ENCODE assay signal across 8 cellular contexts in the genomic region with DNA sequence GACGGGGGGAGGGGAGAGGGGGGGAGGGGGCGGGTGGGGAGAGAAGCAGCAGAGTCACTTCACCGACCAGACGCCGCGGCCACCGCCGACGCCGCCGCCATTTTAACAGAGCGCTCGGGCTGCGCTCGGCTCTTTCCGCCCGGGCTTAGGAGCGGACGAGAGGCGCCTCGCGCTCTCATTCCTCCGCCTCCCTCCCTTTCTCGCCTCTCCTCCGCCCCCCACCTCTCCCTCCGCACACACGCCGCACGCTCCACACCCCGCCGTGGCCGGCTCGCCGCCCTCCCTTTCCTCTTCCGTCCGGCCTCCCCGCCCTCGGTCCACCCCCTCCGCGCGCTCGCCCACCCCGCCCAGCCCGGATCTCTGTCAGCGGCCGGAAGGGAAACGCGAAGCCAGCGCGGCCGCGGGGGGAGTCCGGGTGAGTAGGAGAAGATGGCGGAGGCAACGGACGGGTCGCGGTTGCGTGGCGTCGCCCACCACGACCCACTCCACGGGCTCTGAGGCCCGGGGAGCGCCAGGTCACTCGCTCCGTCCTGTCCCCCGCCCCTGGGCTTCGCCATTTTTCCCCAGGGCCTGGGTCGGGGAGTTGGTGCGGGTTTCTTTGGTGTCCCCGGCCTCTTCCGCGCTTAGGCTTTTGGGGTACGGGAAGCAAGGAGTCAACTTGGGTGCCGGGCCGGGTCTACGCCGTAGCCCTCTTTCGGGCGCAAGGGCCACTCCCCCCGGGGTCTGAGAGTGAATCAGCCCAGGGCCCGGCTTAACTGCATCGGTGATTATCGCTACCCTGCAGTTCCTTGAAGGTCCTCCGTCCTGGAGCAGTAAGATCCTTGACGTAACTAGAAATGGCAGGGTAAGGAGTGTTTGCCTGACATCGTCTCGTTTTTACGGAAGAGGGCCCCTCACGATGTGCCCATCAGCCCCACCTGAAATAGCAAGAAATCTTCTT. TPM values are rescaled to one million over a fixed set of nuclear protein-coding genes. Genes with fewer than 3 reads are reported as not detected.
A peak's percentile ranks its signal among the peaks of the same experiment; 100 is the strongest.
DNase-seq lines count a peak whose midpoint lies in the region; ATAC-seq and TF ChIP-seq lines count a peak whose summit lies in the region.

A gene with protein sequence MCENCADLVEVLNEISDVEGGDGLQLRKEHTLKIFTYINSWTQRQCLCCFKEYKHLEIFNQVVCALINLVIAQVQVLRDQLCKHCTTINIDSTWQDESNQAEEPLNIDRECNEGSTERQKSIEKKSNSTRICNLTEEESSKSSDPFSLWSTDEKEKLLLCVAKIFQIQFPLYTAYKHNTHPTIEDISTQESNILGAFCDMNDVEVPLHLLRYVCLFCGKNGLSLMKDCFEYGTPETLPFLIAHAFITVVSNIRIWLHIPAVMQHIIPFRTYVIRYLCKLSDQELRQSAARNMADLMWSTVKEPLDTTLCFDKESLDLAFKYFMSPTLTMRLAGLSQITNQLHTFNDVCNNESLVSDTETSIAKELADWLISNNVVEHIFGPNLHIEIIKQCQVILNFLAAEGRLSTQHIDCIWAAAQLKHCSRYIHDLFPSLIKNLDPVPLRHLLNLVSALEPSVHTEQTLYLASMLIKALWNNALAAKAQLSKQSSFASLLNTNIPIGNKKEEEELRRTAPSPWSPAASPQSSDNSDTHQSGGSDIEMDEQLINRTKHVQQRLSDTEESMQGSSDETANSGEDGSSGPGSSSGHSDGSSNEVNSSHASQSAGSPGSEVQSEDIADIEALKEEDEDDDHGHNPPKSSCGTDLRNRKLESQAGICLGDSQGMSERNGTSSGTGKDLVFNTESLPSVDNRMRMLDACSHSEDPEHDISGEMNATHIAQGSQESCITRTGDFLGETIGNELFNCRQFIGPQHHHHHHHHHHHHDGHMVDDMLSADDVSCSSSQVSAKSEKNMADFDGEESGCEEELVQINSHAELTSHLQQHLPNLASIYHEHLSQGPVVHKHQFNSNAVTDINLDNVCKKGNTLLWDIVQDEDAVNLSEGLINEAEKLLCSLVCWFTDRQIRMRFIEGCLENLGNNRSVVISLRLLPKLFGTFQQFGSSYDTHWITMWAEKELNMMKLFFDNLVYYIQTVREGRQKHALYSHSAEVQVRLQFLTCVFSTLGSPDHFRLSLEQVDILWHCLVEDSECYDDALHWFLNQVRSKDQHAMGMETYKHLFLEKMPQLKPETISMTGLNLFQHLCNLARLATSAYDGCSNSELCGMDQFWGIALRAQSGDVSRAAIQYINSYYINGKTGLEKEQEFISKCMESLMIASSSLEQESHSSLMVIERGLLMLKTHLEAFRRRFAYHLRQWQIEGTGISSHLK (N-terminal part only) (minus strand): TSS at position 123 of the 940 bp plus-strand sequence. CDS start 395 bp downstream, outside the sequence.

- H3K4me1 Mint-ChIP-seq in dendritic cell treated with granulocyte-macrophage colony-stimulating factor and Interleukin-4, amounts not matched to agents 40 ng/mL and 50 ng/mL, for 4 days (ENCODE audit: low read depth): peaks cover 20% of the 10 kb centered on the region

- peaks cover 41% of the 10 kb centered on the region for H3K36me3 Mint-ChIP-seq in dendritic cell treated with granulocyte-macrophage colony-stimulating factor and Interleukin-4, amounts not matched to agents 40 ng/mL and 50 ng/mL, for 4 days (ENCODE audit: low read depth)

- peak within 1 kb of the TSS; percentile 99 for H3K9ac ChIP-seq in BLaER1

- H3K9me3 Mint-ChIP-seq in dendritic cell treated with granulocyte-macrophage colony-stimulating factor and Interleukin-4, amounts not matched to agents 40 ng/mL and 50 ng/mL, for 4 days: no peaks in the 10 kb centered on the region

- ATAC-seq in GM19351 (IDR thresholded peaks at IDR 0.05; ENCODE audit: unreplicated experiment): peak; percentile 82
- peak; percentile 82 for ATAC-seq in HG03521 (IDR thresholded peaks at IDR 0.05; ENCODE audit: unreplicated experiment)
- peak; percentile 95 for ATAC-seq in left lung

- no peak for TF ChIP-seq CTCF in left lung (IDR thresholded peaks at IDR 0.05)

- peaks cover 41% of the 10 kb centered on the region for H3K4me1 ChIP-seq in BLaER1
- peaks cover 8 to 47% of the 10 kb centered on the region in 2 donors for H3K4me1 ChIP-seq in left lung

- H3K27ac ChIP-seq in BLaER1 (peak within 1 kb of the TSS; percentile 100), left lung (peak within 1 kb of the TSS; percentile 98 to 99)

- H3K27me3 ChIP-seq in BLaER1 (no peaks in the 10 kb centered on the region), left lung (no peaks in the 10 kb centered on the region)

- peak within 1 kb of the TSS; percentile 92 for H3K4me3 Mint-ChIP-seq in dendritic cell treated with granulocyte-macrophage colony-stimulating factor and Interleukin-4, amounts not matched to agents 40 ng/mL and 50 ng/mL, for 4 days

- H3K4me3 ChIP-seq in BLaER1: peak within 1 kb of the TSS; percentile 98
- peak within 1 kb of the TSS; percentile 86 to 88 for H3K4me3 ChIP-seq in left lung

- peak within 1 kb of the TSS; percentile 94 for H3K4me2 ChIP-seq in BLaER1

- DNase-seq in NCI-H748 treated with DMSO at 0.1 percent for 48 hours (lab: John Stamatoyannopoulos, UW) (peak; percentile 81), left lung (peak; percentile 96 to 99)
- DNase-seq in activated CD4-positive, alpha-beta T cell treated with anti-CD3 and anti-CD28 coated beads, Interleukin-2, amount 50 U/mL, for 4 hours: peak; percentile 84 to 87
- DNase-seq in stimulated activated CD4-positive, alpha-beta T cell treated with anti-CD3 and anti-CD28 coated beads, Interleukin-2, amount 100 ng/mL, for 4 hours (ENCODE audit: low read depth): peak; percentile 84

- no peaks in the 10 kb centered on the region for H3K27me3 Mint-ChIP-seq in dendritic cell treated with granulocyte-macrophage colony-stimulating factor and Interleukin-4, amounts not matched to agents 40 ng/mL and 50 ng/mL, for 4 days

- peaks cover 41% of the 10 kb centered on the region for H4K20me1 ChIP-seq in BLaER1

- H3K36me3 ChIP-seq in BLaER1: peaks cover 44% of the 10 kb centered on the region
- peaks cover 0 to 23% of the 10 kb centered on the region in 2 donors for H3K36me3 ChIP-seq in left lung

- intact Hi-C loops in dendritic cell treated with granulocyte-macrophage colony-stimulating factor and Interleukin-4, amounts not matched to agents 40 ng/mL and 50 ng/mL, for 4 days (cut with micrococcal nuclease): loop anchor here (2.0 to 5.0 kb wide), 3 partner anchors 44 to 404 kb away; a partner anchor contains a TSS
- intact Hi-C loops in left lung (cut with DNase I): no loop called here

- H3K9me3 ChIP-seq in BLaER1: no peaks in the 10 kb centered on the region
- no peaks in the 10 kb centered on the region for H3K9me3 ChIP-seq in left lung

- H3K27ac Mint-ChIP-seq in dendritic cell treated with granulocyte-macrophage colony-stimulating factor and Interleukin-4, amounts not matched to agents 40 ng/mL and 50 ng/mL, for 4 days: peak within 1 kb of the TSS; percentile 99

RNA-seq across cellular contexts. Expression of the gene that starts here (rescaled TPM):
- 100 to 1,000 TPM in 1 of 2 donors, 10 to 100 TPM in 1; 86.5 to 108 TPM for total RNA-seq in left lung

Comparison
In these comparisons a context has a peak if more than half of its experiments do, and no peak if none do; other contexts are left out.
1. Peak in every context shown above with its lines: DNase-seq, ATAC-seq, H3K4me3 ChIP-seq and H3K27ac ChIP-seq.